8 cellular contexts compared by ENCODE assay signal in the genomic region with DNA sequence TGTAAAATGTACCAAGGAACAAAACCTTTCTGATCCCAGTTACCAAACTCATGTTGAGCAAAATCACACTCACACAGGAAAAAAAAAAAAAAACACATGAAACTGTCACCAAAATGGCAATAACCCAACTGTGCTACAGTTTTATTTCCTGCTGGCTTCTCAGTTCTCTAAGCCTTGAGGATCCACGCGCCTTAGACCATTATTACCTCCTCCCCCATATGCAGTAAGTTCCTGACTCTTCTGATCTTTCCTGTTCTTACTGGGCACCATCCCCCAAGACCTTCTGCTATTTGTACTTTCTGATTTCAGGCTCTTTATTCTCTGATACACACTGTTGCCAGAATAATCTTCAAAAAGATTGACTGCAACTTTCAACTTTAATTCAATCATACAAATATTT.
A peak's percentile ranks its signal among the peaks of the same experiment; 100 is the strongest.
DNase-seq lines count a peak whose midpoint lies in the region; ATAC-seq and TF ChIP-seq lines count a peak whose summit lies in the region.

No MANE protein-coding gene starts in this region.

- H4K20me1 ChIP-seq in IMR-90 (ENCODE audit: insufficient read depth, low read length): peaks cover 26% of the 10 kb centered on the region; the same call in 1 of the 2 replicates

- peak overlapping the region; percentile 56; the same call in 2 of the 3 replicates for H2BK15ac ChIP-seq in IMR-90 (ENCODE audit: low read depth, low read length)

- H3K9me3 ChIP-seq in IMR-90 (ENCODE audit: control insufficient read depth, insufficient read depth, low read length) (no peaks in the 10 kb centered on the region), body of pancreas (no peaks in the 10 kb centered on the region)

- H3K79me1 ChIP-seq in IMR-90 (ENCODE audit: low read depth in 1 of 2, low read length in 2 of 2): peaks cover 37 to 75% of the 10 kb centered on the region in 2 experiments

- peak overlapping the region; percentile 7; the same call in 1 of the 2 replicates for H4K91ac ChIP-seq in IMR-90 (ENCODE audit: insufficient read depth, low read depth, low read length)

- CTCF ChIA-PET in activated naive CD4-positive, alpha-beta T cell treated with anti-CD3 and anti-CD28 coated beads, Interleukin-2, amount 10 ng/mL, durations not matched to agents 7 days and 5 days (lab: Charles Lee): interaction anchor here (2.1 kb wide), 1 partner anchor 10 kb away, joined by 7 read pairs; no protein-coding TSS in a partner anchor
- CTCF ChIA-PET in IMR-90 (lab: Yijun Ruan, JAX): interaction anchor here (1.4 to 1.8 kb wide), 2 partner anchors 12 to 66 kb away, joined by 6 to 8 read pairs; no protein-coding TSS in a partner anchor

- dilution Hi-C loops in IMR-90 (cut with HindIII; ENCODE audit: low sequenced_read_pairs, unreplicated experiment): no loop called here

- H3K9ac ChIP-seq in IMR-90 (ENCODE audit: low read depth, low read length): peak overlapping the region; percentile 3; the same call in 1 of the 2 replicates

- peak overlapping the region; percentile 1 to 80; a peak in 2 of 4 replicates for H4K8ac ChIP-seq in IMR-90 (ENCODE audit: low read depth in 2 of 2, low read length in 2 of 2)

- ATAC-seq in IMR-90 (ENCODE audit: low read depth) (no peak), body of pancreas (peak; percentile 27)

- no peak overlapping the region for H2AK9ac ChIP-seq in IMR-90 (replicated peaks; ENCODE audit: low read depth, low read length, poor library complexity)

- peak overlapping the region; percentile 11; the same call in 1 of the 2 replicates for H4K5ac ChIP-seq in IMR-90 (ENCODE audit: low read depth, low read length)

- peak overlapping the region; percentile 51; the same call in 1 of the 2 replicates for H3K56ac ChIP-seq in IMR-90 (ENCODE audit: extremely low read depth, insufficient read depth, low read length)

- peaks cover 22% of the 10 kb centered on the region for H3K9me1 ChIP-seq in IMR-90 (ENCODE audit: insufficient read depth, low read length)

- peak overlapping the region; percentile 65 for H3K4ac ChIP-seq in IMR-90 (ENCODE audit: low read depth, low read length)

- intact Hi-C loops in IMR-90 (cut with micrococcal nuclease) (loop anchor here (1.0 to 2.0 kb wide), 2 partner anchors 25 kb away; no protein-coding TSS in a partner anchor), body of pancreas (cut with DNase I) (no loop called here)

- peak overlapping the region; percentile 71 for H2BK120ac ChIP-seq in IMR-90 (ENCODE audit: low read depth, low read length)

- in situ Hi-C loops in IMR-90 (cut with MboI; ENCODE audit: low sequenced_read_pairs): no loop called here

- TF ChIP-seq RAD21 in IMR-90 (IDR thresholded peaks at IDR 0.05; ENCODE audit: low read length): no peak

- H3K36me3 Mint-ChIP-seq in activated naive CD4-positive, alpha-beta T cell treated with anti-CD3 and anti-CD28 coated beads, Interleukin-2, amount 10 ng/mL, durations not matched to agents 7 days and 5 days: peaks cover 45% of the 10 kb centered on the region
- H3K36me3 Mint-ChIP-seq in nephron (ENCODE audit: low read depth): peaks cover 63% of the 10 kb centered on the region

- H3K27ac ChIP-seq in IMR-90 (ENCODE audit: insufficient read depth, low read length) (peak overlapping the region; percentile 53), body of pancreas (peak overlapping the region in 2 of 4 donors; percentile 25 to 74)

- no TSS peak for BruUV-seq in IMR-90 (replicated peaks; lab: Mats Ljungman, UMichigan)

- peak overlapping the region; percentile 32 for H3K4me2 ChIP-seq in IMR-90 (ENCODE audit: low read depth, low read length)

- no peaks in the 10 kb centered on the region for H3K27me3 ChIP-seq in IMR-90 (ENCODE audit: control insufficient read depth, insufficient read depth, low read length)
- no peaks in the 10 kb centered on the region for H3K27me3 ChIP-seq in body of pancreas

- 23% methylated on average over 2 of the region's 2 CpGs; no CpG with 5 or more reads in 1 of the 2 experiments for WGBS in IMR-90 (ENCODE audit: extremely low coverage in 2 of 2, insufficient read length in 1 of 2), 2 experiments
- 43 to 59% methylated on average over 2 of the region's 2 CpGs for WGBS in body of pancreas, 2 donors

- peak overlapping the region; percentile 78; the same call in 1 of the 2 replicates for H3K23ac ChIP-seq in IMR-90 (ENCODE audit: low read depth, low read length)

- H3K36me3 ChIP-seq in IMR-90 (ENCODE audit: control insufficient read depth, insufficient read depth, low read length): peaks cover 32% of the 10 kb centered on the region
- no peaks in the 10 kb centered on the region for H3K36me3 ChIP-seq in body of pancreas (replicated peaks in 1 of 2; ENCODE audit: insufficient read depth in 1 of 2, low read depth in 2 of 2)

- H3K9me3 Mint-ChIP-seq in activated naive CD4-positive, alpha-beta T cell treated with anti-CD3 and anti-CD28 coated beads, Interleukin-2, amount 10 ng/mL, durations not matched to agents 7 days and 5 days: no peaks in the 10 kb centered on the region
- no peaks in the 10 kb centered on the region for H3K9me3 Mint-ChIP-seq in nephron

- H2AFZ ChIP-seq in IMR-90 (replicated peaks; ENCODE audit: low read length, poor library complexity): no peak overlapping the region

- POLR2A ChIA-PET in IMR-90 (lab: Charles Lee; ENCODE audit: unreplicated experiment): no interaction called here

- peaks cover 27% of the 10 kb centered on the region for H3K4me1 ChIP-seq in IMR-90 (ENCODE audit: control insufficient read depth, insufficient read depth, low read length)
- peaks cover 38% of the 10 kb centered on the region for H3K4me1 ChIP-seq in body of pancreas

- peaks cover 68% of the 10 kb centered on the region for H3K4me1 Mint-ChIP-seq in activated naive CD4-positive, alpha-beta T cell treated with anti-CD3 and anti-CD28 coated beads, Interleukin-2, amount 10 ng/mL, durations not matched to agents 7 days and 5 days
- H3K4me1 Mint-ChIP-seq in nephron: peaks cover 70% of the 10 kb centered on the region

- H3K14ac ChIP-seq in IMR-90 (replicated peaks; ENCODE audit: low read depth, low read length): peak overlapping the region; percentile 30

- peak overlapping the region; percentile 93 for H2BK5ac ChIP-seq in IMR-90 (ENCODE audit: low read depth, low read length, poor library complexity, severe bottlenecking)

- H3K4me3 Mint-ChIP-seq in activated naive CD4-positive, alpha-beta T cell treated with anti-CD3 and anti-CD28 coated beads, Interleukin-2, amount 10 ng/mL, durations not matched to agents 7 days and 5 days: no peak overlapping the region
- peak overlapping the region in 1 of 3 experiments; percentile 21 for H3K4me3 Mint-ChIP-seq in nephron

- H2BK20ac ChIP-seq in IMR-90 (ENCODE audit: low read depth, low read length): peak overlapping the region; percentile 80

- peak overlapping the region; percentile 93 for H3K27ac Mint-ChIP-seq in activated naive CD4-positive, alpha-beta T cell treated with anti-CD3 and anti-CD28 coated beads, Interleukin-2, amount 10 ng/mL, durations not matched to agents 7 days and 5 days
- H3K27ac Mint-ChIP-seq in nephron: peak overlapping the region; percentile 62 to 77 (median 74)

- peak overlapping the region; percentile 8 for H2AK5ac ChIP-seq in IMR-90 (ENCODE audit: low read depth, low read length)

- H3K18ac ChIP-seq in IMR-90 (ENCODE audit: low read depth, low read length): peak overlapping the region; percentile 54

- no peaks in the 10 kb centered on the region for H3K27me3 Mint-ChIP-seq in activated naive CD4-positive, alpha-beta T cell treated with anti-CD3 and anti-CD28 coated beads, Interleukin-2, amount 10 ng/mL, durations not matched to agents 7 days and 5 days
- H3K27me3 Mint-ChIP-seq in nephron (ENCODE audit: low read depth): no peaks in the 10 kb centered on the region

- no peak for TF ChIP-seq CTCF in IMR-90 (conservative IDR thresholded peaks at IDR 0.05; ENCODE audit: low read depth, low read length)
- no peak for TF ChIP-seq CTCF in body of pancreas (IDR thresholded peaks at IDR 0.05)
- no peak for TF ChIP-seq CTCF in nephron (IDR thresholded peaks at IDR 0.05; ENCODE audit: unreplicated experiment in 3 of 3)

- TF ChIP-seq POLR2A in IMR-90 (IDR thresholded peaks at IDR 0.05; ENCODE audit: low read depth, low read length) (peak; percentile 7; the same call in 1 of the 2 replicates), body of pancreas (IDR thresholded peaks at IDR 0.05) (no peak)

- no peak for DNase-seq in activated naive CD4-positive, alpha-beta T cell treated with anti-CD3 and anti-CD28 coated beads, Interleukin-2, amount 10 ng/mL, durations not matched to agents 7 days and 5 days
- DNase-seq in activated naive CD4-positive, alpha-beta T cell treated with anti-CD3 and anti-CD28 coated beads, Interleukin-2, amount 50 U/mL, for 16 hours: no peak
- DNase-seq in IMR-90 (no peak), body of pancreas (peak in 1 of 4 donors; percentile 38), foreskin melanocyte (no peak), midbrain (lab: John Stamatoyannopoulos, UW) (no peak)
- DNase-seq in stimulated activated CD4-positive, alpha-beta T cell treated with anti-CD3 and anti-CD28 coated beads, Interleukin-4, amount 100 ng/mL, for 24 hours: no peak

- no peak overlapping the region for H3K4me3 ChIP-seq in IMR-90 (ENCODE audit: insufficient read depth, low read depth, low read length)
- no peak overlapping the region for H3K4me3 ChIP-seq in body of pancreas

TF ChIP-seq in IMR-90, 13 proteins besides CTCF, POLR2A, EP300 and RAD21 (continues in another document):
- TF ChIP-seq FOS (IDR thresholded peaks at IDR 0.05; ENCODE audit: low read depth, low read length): no peak
- TF ChIP-seq MAZ (IDR thresholded peaks at IDR 0.05; ENCODE audit: borderline replicate concordance, low read depth, low read length): no peak
- TF ChIP-seq, protein P1, sequence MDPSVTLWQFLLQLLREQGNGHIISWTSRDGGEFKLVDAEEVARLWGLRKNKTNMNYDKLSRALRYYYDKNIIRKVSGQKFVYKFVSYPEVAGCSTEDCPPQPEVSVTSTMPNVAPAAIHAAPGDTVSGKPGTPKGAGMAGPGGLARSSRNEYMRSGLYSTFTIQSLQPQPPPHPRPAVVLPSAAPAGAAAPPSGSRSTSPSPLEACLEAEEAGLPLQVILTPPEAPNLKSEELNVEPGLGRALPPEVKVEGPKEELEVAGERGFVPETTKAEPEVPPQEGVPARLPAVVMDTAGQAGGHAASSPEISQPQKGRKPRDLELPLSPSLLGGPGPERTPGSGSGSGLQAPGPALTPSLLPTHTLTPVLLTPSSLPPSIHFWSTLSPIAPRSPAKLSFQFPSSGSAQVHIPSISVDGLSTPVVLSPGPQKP (IDR thresholded peaks at IDR 0.05; ENCODE audit: borderline replicate concordance, low read depth, low read length): no peak
- TF ChIP-seq NFE2L2 (IDR thresholded peaks at IDR 0.05; ENCODE audit: low read depth, low read length): no peak
- TF ChIP-seq BHLHE40 (IDR thresholded peaks at IDR 0.05; ENCODE audit: low read depth, low read length): no peak
- no peak for TF ChIP-seq MXI1 (IDR thresholded peaks at IDR 0.05; ENCODE audit: borderline replicate concordance, low read depth, low read length)
- no peak for TF ChIP-seq SMC3 (IDR thresholded peaks at IDR 0.05; ENCODE audit: low read depth, low read length)
- no peak for TF ChIP-seq MAFK (IDR thresholded peaks at IDR 0.05; ENCODE audit: low read depth, low read length)
- TF ChIP-seq CHD1 (IDR thresholded peaks at IDR 0.05; ENCODE audit: low read depth, low read length): no peak
- TF ChIP-seq RFX5 (IDR thresholded peaks at IDR 0.05; ENCODE audit: low read depth, low read length): no peak
- no peak for TF ChIP-seq CEBPB (IDR thresholded peaks at IDR 0.05; ENCODE audit: low read depth, low read length)
